Comparison of ENCODE assay signal across 1 cellular context in genomic region chr6:291697-292505, GRCh38.
TF ChIP-seq lines count a peak whose summit lies in the region.

DUSP22 (plus strand) TSS chr6:292487; CDS start chr6:292540, 53 bp downstream.

TF ChIP-seq in WTC11, 78 proteins besides CTCF, POLR2A, EP300 and RAD21 (continued from another document):
- TF ChIP-seq AFF4 (CRISPR knock-in tag; IDR thresholded peaks at IDR 0.05; ENCODE audit: borderline replicate concordance) (no peak), USF1 (CRISPR knock-in tag; IDR thresholded peaks at IDR 0.05) (no peak)
